Comparison of ENCODE assay signal across 8 cellular contexts in the genomic region with DNA sequence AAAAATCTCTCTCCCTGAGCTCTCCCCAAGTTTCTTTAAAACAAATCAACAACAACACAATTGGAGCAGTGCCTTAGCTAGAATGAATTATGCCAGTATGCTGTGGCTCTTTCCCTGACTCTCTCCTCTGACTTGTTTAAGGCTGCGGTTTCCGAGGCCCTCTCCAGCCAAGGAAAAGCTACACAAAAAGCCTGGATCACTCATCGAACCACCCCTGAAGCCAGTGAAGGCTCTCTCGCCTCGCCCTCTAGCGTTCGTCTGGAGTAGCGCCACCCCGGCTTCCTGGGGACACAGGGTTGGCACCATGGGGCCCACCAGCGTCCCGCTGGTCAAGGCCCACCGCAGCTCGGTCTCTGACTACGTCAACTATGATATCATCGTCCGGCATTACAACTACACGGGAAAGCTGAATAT.
DNase-seq lines count a peak whose midpoint lies in the region; ATAC-seq and TF ChIP-seq lines count a peak whose summit lies in the region.

No MANE protein-coding gene starts in this region.

- H3K9me3 ChIP-seq in DOHH2 (ENCODE audit: control insufficient read depth, insufficient read depth, low read length), result no peaks in the 10 kb centered on the region

- H3K36me3 Mint-ChIP-seq in central memory CD8-positive, alpha-beta T cell (ENCODE audit: insufficient read depth), result peaks cover 80% of the 10 kb centered on the region

- H3K79me2 ChIP-seq in DOHH2 (ENCODE audit: control insufficient read depth, low read length), result no peaks in the 10 kb centered on the region

- H4K20me1 ChIP-seq in DOHH2 (ENCODE audit: control insufficient read depth, insufficient read depth, low read depth, low read length), result no peaks in the 10 kb centered on the region

- H3K4me3 ChIP-seq in DOHH2 (ENCODE audit: low read length), result peak overlapping the region; percentile 51

- H3K9me3 Mint-ChIP-seq in central memory CD8-positive, alpha-beta T cell, result no peaks in the 10 kb centered on the region

- H3K27ac ChIP-seq in DOHH2 (ENCODE audit: low read depth, low read length), result no peak overlapping the region

- H3K4me2 ChIP-seq in DOHH2 (ENCODE audit: low read length), result peak overlapping the region; percentile 83

- no peaks in the 10 kb centered on the region for H3K27me3 Mint-ChIP-seq in central memory CD8-positive, alpha-beta T cell

- peaks cover 75% of the 10 kb centered on the region for H3K4me1 Mint-ChIP-seq in central memory CD8-positive, alpha-beta T cell

- H3K36me3 ChIP-seq in DOHH2 (ENCODE audit: control insufficient read depth, low read length), result no peaks in the 10 kb centered on the region

- peaks cover 8% of the 10 kb centered on the region; the same call in 1 of the 2 replicates for H3F3A ChIP-seq in DOHH2 (ENCODE audit: control insufficient read depth, insufficient read depth)

- H3K27ac Mint-ChIP-seq in central memory CD8-positive, alpha-beta T cell (ENCODE audit: low read depth), result peak overlapping the region; percentile 97

- peaks cover 61% of the 10 kb centered on the region for H3K4me1 ChIP-seq in DOHH2 (ENCODE audit: control insufficient read depth, low read length)

- peak; percentile 24 for ATAC-seq in central memory CD8-positive, alpha-beta T cell (replicated peaks; ENCODE audit: extremely low read depth, poor library complexity, severe bottlenecking)
- no peak for ATAC-seq in GM21360 (IDR thresholded peaks at IDR 0.05; ENCODE audit: unreplicated experiment)

- H3K9me2 ChIP-seq in DOHH2 (replicated peaks; ENCODE audit: control insufficient read depth, low read length), result no peaks in the 10 kb centered on the region

- H3K4me3 Mint-ChIP-seq in central memory CD8-positive, alpha-beta T cell, result peak overlapping the region; percentile 99

- CTCF ChIA-PET in HEK293T (lab: Yijun Ruan, JAX), result interaction anchor here (0.6 to 1.8 kb wide), 22 partner anchors 9 to 764 kb away, joined by 3 to 18 read pairs (median 4); no protein-coding TSS in a partner anchor

- POLR2A ChIA-PET in HEK293T (lab: Yijun Ruan, JAX), result interaction anchor here (1.0 to 1.5 kb wide), 5 partner anchors 9 to 213 kb away, joined by 3 to 6 read pairs (median 3); partner anchors contain the start of gene DPH5

- H3K27me3 ChIP-seq in DOHH2 (ENCODE audit: control insufficient read depth, low read length), result peaks cover 37% of the 10 kb centered on the region

- DNase-seq in HEK293T (ENCODE audit: extremely low spot score), result peak; percentile 87
- DNase-seq in NCI-H2029 (lab: John Stamatoyannopoulos, UW), result peak; percentile 88
- DNase-seq in activated CD4-positive, alpha-beta T cell treated with anti-CD3 and anti-CD28 coated beads for 1 hour, result peak; percentile 76
- DNase-seq in central memory CD8-positive, alpha-beta T cell (ENCODE audit: low spot score in 2 of 2), result peak; percentile 81 to 85
- DNase-seq in kidney glomerular epithelial cell (lab: John Stamatoyannopoulos, UW), result peak; percentile 81
- peak; percentile 93 for DNase-seq in stimulated activated CD4-positive, alpha-beta T cell treated with anti-CD3 and anti-CD28 coated beads, Interleukin-15, amount 100 ng/mL, for 24 hours

- peak; percentile 98 for TF ChIP-seq CTCF in DOHH2 (IDR thresholded peaks at IDR 0.05; ENCODE audit: low read depth, low read length, poor library complexity, severe bottlenecking)

TF ChIP-seq in HEK293T, 16 proteins besides CTCF, POLR2A, EP300 and RAD21:
- TF ChIP-seq BHLHE40 (IDR thresholded peaks at IDR 0.05; ENCODE audit: borderline replicate concordance) (no peak), HDGF (IDR thresholded peaks at IDR 0.05; ENCODE audit: borderline replicate concordance) (0 out of 2 replicates have a peak, but pooled peaks have one; percentile 40)
